1 cellular context compared by ENCODE assay signal in genomic region chr1:37824001-37824400, GRCh38.
TF ChIP-seq lines count a peak whose summit lies in the region.

No MANE protein-coding gene starts in this region.

TF ChIP-seq in HepG2, 621 proteins besides CTCF, POLR2A, EP300 and RAD21:
- no peak for TF ChIP-seq SOX6 (IDR thresholded peaks at IDR 0.05)
- TF ChIP-seq SOX6 (CRISPR knock-in tag; IDR thresholded peaks at IDR 0.05): no peak
- TF ChIP-seq ZBTB40 (IDR thresholded peaks at IDR 0.05): peak; percentile 20
- peak; percentile 68 for TF ChIP-seq ZBTB40 (CRISPR knock-in tag; IDR thresholded peaks at IDR 0.05)
